ENCODE assay signal across 8 cellular contexts in the genomic region with DNA sequence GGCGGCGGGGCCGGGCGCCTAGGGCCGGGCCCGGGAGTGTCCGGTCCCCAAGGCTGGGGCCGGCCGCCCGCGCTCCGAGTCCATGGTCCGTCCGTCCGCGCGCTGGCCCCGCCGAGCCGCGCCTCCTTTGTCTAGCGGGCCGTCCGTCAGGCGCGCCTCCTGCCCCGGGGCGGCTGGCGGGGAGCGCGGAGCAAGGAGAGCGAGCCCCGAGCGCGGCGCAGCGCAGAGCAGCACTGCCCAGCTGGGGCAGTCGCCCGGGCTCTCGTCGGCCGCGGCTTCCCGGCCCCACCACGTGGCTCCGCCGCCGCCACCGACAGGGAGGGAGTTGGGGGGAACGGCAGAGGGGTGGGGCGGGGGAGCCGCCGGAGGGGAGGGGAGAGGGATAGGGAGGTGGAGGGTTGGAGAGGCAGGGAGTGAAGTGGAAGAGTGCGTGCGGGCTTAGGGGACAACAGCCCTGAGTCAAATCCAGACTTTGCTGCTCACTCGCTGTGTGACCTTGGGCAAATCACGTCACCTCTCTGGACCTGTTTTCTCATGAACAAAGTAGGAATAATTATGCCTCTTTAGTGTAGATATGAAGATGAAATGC. TPM values are rescaled to one million over a fixed set of nuclear protein-coding genes. Genes with fewer than 3 reads are reported as not detected.
DNase-seq lines count a peak whose midpoint lies in the region; ATAC-seq, FAIRE-seq and TF ChIP-seq lines count a peak whose summit lies in the region.

A gene (minus strand): TSS at position 235 of the 589 bp plus-strand sequence. CDS start 340 bp downstream, outside the sequence.

- H3K4me2 ChIP-seq in BLaER1 (peak within 1 kb of the TSS; percentile 76), astrocyte (ENCODE audit: low read length) (peak within 1 kb of the TSS; percentile 83)

- H3K9me3 Mint-ChIP-seq in astrocyte (ENCODE audit: unreplicated experiment), result peaks cover 3% of the 10 kb centered on the region

- H2AFZ ChIP-seq in astrocyte (ENCODE audit: low read depth, low read length), result peak within 1 kb of the TSS; percentile 60

- intact Hi-C loops in lower leg skin (cut with DNase I; ENCODE audit: low total_unique reads), result no loop called here

- no peak for ATAC-seq in stimulated activated naive CD8-positive, alpha-beta T cell treated with anti-CD3 and anti-CD28 coated beads, Interleukin-15, Interleukin-2, amounts not matched to agents 100 U/mL and 50 U/mL, for 24 hours
- ATAC-seq in GM21515 (IDR thresholded peaks at IDR 0.05; ENCODE audit: unreplicated experiment), result no peak

- no peaks in the 10 kb centered on the region for H3K79me2 ChIP-seq in astrocyte (ENCODE audit: insufficient read depth, low read length)

- H3K4me3 ChIP-seq in BLaER1 (peak within 1 kb of the TSS; percentile 64), astrocyte (ENCODE audit: insufficient read depth, low read depth, low read length) (peak within 1 kb of the TSS; percentile 42), lower leg skin (ENCODE audit: low read depth, poor library complexity, severe bottlenecking) (no peak within 1 kb of the TSS)

- no peaks in the 10 kb centered on the region for H3K9me3 ChIP-seq in BLaER1
- H3K9me3 ChIP-seq in astrocyte (ENCODE audit: insufficient read depth, low read depth, low read length), result no peaks in the 10 kb centered on the region

- H4K20me1 ChIP-seq in BLaER1, result peaks cover 30% of the 10 kb centered on the region
- H4K20me1 ChIP-seq in astrocyte (ENCODE audit: insufficient read depth, low read length), result peaks cover 4% of the 10 kb centered on the region

- no peak for TF ChIP-seq POLR2A in lower leg skin (IDR thresholded peaks at IDR 0.05)

- no peak for TF ChIP-seq CTCF in astrocyte (IDR thresholded peaks at IDR 0.05; ENCODE audit: insufficient read depth, low read depth, low read length)
- TF ChIP-seq CTCF in lower leg skin (IDR thresholded peaks at IDR 0.05), result no peak

- H3K36me3 Mint-ChIP-seq in astrocyte (ENCODE audit: low read depth, unreplicated experiment), result peaks cover 2% of the 10 kb centered on the region

- H3K27ac Mint-ChIP-seq in astrocyte (ENCODE audit: unreplicated experiment), result no peak within 1 kb of the TSS

- peak within 1 kb of the TSS; percentile 95 for H3K4me3 Mint-ChIP-seq in astrocyte (ENCODE audit: unreplicated experiment)

- H3K27me3 ChIP-seq in BLaER1 (peaks cover 59% of the 10 kb centered on the region), astrocyte (ENCODE audit: insufficient read depth, low read length) (peaks cover 40% of the 10 kb centered on the region)

- H3K27ac ChIP-seq in BLaER1 (no peak within 1 kb of the TSS), astrocyte (ENCODE audit: low read depth, low read length) (no peak within 1 kb of the TSS)

- H3K9ac ChIP-seq in BLaER1 (0 out of 2 replicates have a peak within 1 kb of the TSS, but pooled peaks have one; percentile 12), astrocyte (ENCODE audit: low read length) (no peak within 1 kb of the TSS)

- 2 to 4% methylated on average over 12 to 20 of the region's 57 CpGs for WGBS in lower leg skin, 2 donors

- FAIRE-seq in astrocyte (lab: Jason Lieb, UNC), result no peak

- DNase-seq in HuH-7 (ENCODE audit: low spot score) (peak; percentile 44), astrocyte (ENCODE audit: low read depth) (peak; percentile 22), iPS-NIHi11 (ENCODE audit: low spot score) (peak; percentile 91), lower leg skin (ENCODE audit: low spot score in 2 of 2) (no peak), DMS153 treated with DMSO at 0.1 percent for 48 hours (lab: John Stamatoyannopoulos, UW; ENCODE audit: unreplicated experiment) (no peak)
- DNase-seq in stimulated activated naive CD8-positive, alpha-beta T cell treated with anti-CD3 and anti-CD28 coated beads, Interleukin-15, Interleukin-2, amounts not matched to agents 100 U/mL and 50 U/mL, for 24 hours, result peak; percentile 13

- H3K36me3 ChIP-seq in BLaER1 (no peaks in the 10 kb centered on the region), astrocyte (ENCODE audit: insufficient read depth, low read length) (no peaks in the 10 kb centered on the region)

- H3K27me3 Mint-ChIP-seq in astrocyte (ENCODE audit: low read depth, unreplicated experiment), result peaks cover 48% of the 10 kb centered on the region

- peaks cover 18% of the 10 kb centered on the region for H3K4me1 Mint-ChIP-seq in astrocyte (ENCODE audit: low read depth, unreplicated experiment)

- peaks cover 8% of the 10 kb centered on the region for H3K4me1 ChIP-seq in BLaER1
- peaks cover 15% of the 10 kb centered on the region for H3K4me1 ChIP-seq in astrocyte (ENCODE audit: insufficient read depth, low read length)

RNA-seq across cellular contexts. Expression of the gene that starts here (rescaled TPM):
- total RNA-seq in astrocyte (5.6 and 6.8 TPM in 2 replicates), lower leg skin (1 to 10 TPM in 2 of 4 donors, under 1 TPM in 2; 0.46 to 1.4 (median 0.91) TPM)

Comparison
In these comparisons a context has a peak if more than half of its experiments do, and no peak if none do; other contexts are left out.
1. DNase-seq: peak in HuH-7 (single experiment), astrocyte (single experiment), iPS-NIHi11 (single experiment) and stimulated activated naive CD8-positive, alpha-beta T cell treated with anti-CD3 and anti-CD28 coated beads, Interleukin-15, Interleukin-2, amounts not matched to agents 100 U/mL and 50 U/mL, for 24 hours (single experiment); none in lower leg skin (0 of 2) and DMS153 treated with DMSO at 0.1 percent for 48 hours (single experiment).